8 cellular contexts compared by ENCODE assay signal in genomic region chr1:26788836-26789611, GRCh38.
A peak's percentile ranks its signal among the peaks of the same experiment; 100 is the strongest.
DNase-seq lines count a peak whose midpoint lies in the region; ATAC-seq and TF ChIP-seq lines count a peak whose summit lies in the region.

No MANE protein-coding gene starts in this region.

- H3K9me3 ChIP-seq in effector memory CD4-positive, alpha-beta T cell (ENCODE audit: control insufficient read depth, low read length) = no peaks in the 10 kb centered on the region

- DNase-seq in DMS 273 treated with DMSO at 0.1 percent for 48 hours (lab: John Stamatoyannopoulos, UW) (peak; percentile 81), HL-60 (ENCODE audit: low read depth in 1 of 2, low spot score in 1 of 2) (peak; percentile 62 to 92), NCI-H82 (lab: John Stamatoyannopoulos, UW) (peak; percentile 93), medulla oblongata (ENCODE audit: extremely low spot score) (peak; percentile 95)
- peak; percentile 71 to 74 for DNase-seq in activated CD8-positive, alpha-beta memory T cell treated with anti-CD3 and anti-CD28 coated beads for 1 hour (ENCODE audit: extremely low read depth in 1 of 2, low read depth in 1 of 2)
- DNase-seq in effector memory CD4-positive, alpha-beta T cell = peak; percentile 78 to 84 (median 79)
- DNase-seq in stimulated activated CD4-positive, alpha-beta T cell treated with anti-CD3 and anti-CD28 coated beads, TNF-alpha, amount 100 ng/mL, for 48 hours (ENCODE audit: low read depth in 3 of 3) = peak; percentile 81 to 87 (median 84)

- no peaks in the 10 kb centered on the region for H3K27me3 ChIP-seq in HL-60 (ENCODE audit: insufficient read depth, poor library complexity, severe bottlenecking)
- no peaks in the 10 kb centered on the region for H3K27me3 ChIP-seq in effector memory CD4-positive, alpha-beta T cell (replicated peaks; ENCODE audit: control insufficient read depth, insufficient read depth, low read length, poor library complexity, severe bottlenecking)

- peaks cover 37% of the 10 kb centered on the region for H3K4me1 ChIP-seq in effector memory CD4-positive, alpha-beta T cell (ENCODE audit: control insufficient read depth, insufficient read depth, low read length, poor library complexity, severe bottlenecking)

- peaks cover 1% of the 10 kb centered on the region for H3K36me3 ChIP-seq in effector memory CD4-positive, alpha-beta T cell (ENCODE audit: control insufficient read depth, insufficient read depth, low read length)

- peak overlapping the region; percentile 100 for H3K27ac ChIP-seq in HL-60 (replicated peaks)
- H3K27ac ChIP-seq in effector memory CD4-positive, alpha-beta T cell (ENCODE audit: insufficient read depth, low read length, poor library complexity, severe bottlenecking) = peak overlapping the region; percentile 98

- TF ChIP-seq CTCF in HL-60 (IDR thresholded peaks at IDR 0.05; ENCODE audit: insufficient read depth, low read length) = peak; percentile 80

- H3K4me3 ChIP-seq in HL-60 (replicated peaks; ENCODE audit: insufficient read depth, low read length) = peak overlapping the region; percentile 68
- H3K4me3 ChIP-seq in effector memory CD4-positive, alpha-beta T cell (ENCODE audit: insufficient read depth, low read depth, low read length, poor library complexity, severe bottlenecking) = peak overlapping the region; percentile 82

- no peak for ATAC-seq in GM18520 (IDR thresholded peaks at IDR 0.05; ENCODE audit: unreplicated experiment)
